ENCODE assay signal across 10 cellular contexts in genomic region chr2:119106301-119106897, GRCh38. TPM values are rescaled to one million over a fixed set of nuclear protein-coding genes. Genes with fewer than 3 reads are reported as not detected.
DNase-seq lines count a peak whose midpoint lies in the region; ATAC-seq and TF ChIP-seq lines count a peak whose summit lies in the region.
"Had no signal": no experiment of that assay in that cellular context is flagged by ENCODE, and none has a peak within 500 bp of the region (broad histone marks: within the 10 kb centered on the region; RNA-seq: fewer than 3 reads in every experiment).

No MANE protein-coding gene starts in this region.

- H3K4me3 ChIP-seq in left ventricle myocardium inferior (no peak overlapping the region), vagina (no peak overlapping the region)

- peaks cover 31% of the 10 kb centered on the region for H3K27me3 ChIP-seq in left ventricle myocardium inferior (ENCODE audit: low read depth)
- no peaks in the 10 kb centered on the region for H3K27me3 ChIP-seq in vagina

- H3K4me1 ChIP-seq in left ventricle myocardium inferior (no peaks in the 10 kb centered on the region), vagina (no peaks in the 10 kb centered on the region)

- no peak overlapping the region for H3K27ac Mint-ChIP-seq in activated CD4-positive, alpha-beta memory T cell treated with anti-CD3 and anti-CD28 coated beads, Interleukin-2, amount 10 ng/mL, durations not matched to agents 7 days and 5 days
- no peak overlapping the region for H3K27ac Mint-ChIP-seq in immature natural killer cell
- H3K27ac Mint-ChIP-seq: activated naive CD8-positive, alpha-beta T cell; nephron had no signal

- H3K27me3 Mint-ChIP-seq in activated CD4-positive, alpha-beta memory T cell treated with anti-CD3 and anti-CD28 coated beads, Interleukin-2, amount 10 ng/mL, durations not matched to agents 7 days and 5 days: no peaks in the 10 kb centered on the region
- peaks cover 2 to 8% (median 3%) of the 10 kb centered on the region in 3 donors for H3K27me3 Mint-ChIP-seq in immature natural killer cell (ENCODE audit: low read depth in 3 of 3)

- H3K27ac ChIP-seq in left ventricle myocardium inferior (replicated peaks): no peak overlapping the region
- no peak overlapping the region for H3K27ac ChIP-seq in vagina

- no peak for TF ChIP-seq POLR2A in vagina (IDR thresholded peaks at IDR 0.05)

- intact Hi-C loops in left cardiac atrium (cut with DNase I): no loop called here
- intact Hi-C loops in left ventricle myocardium inferior (cut with micrococcal nuclease): no loop called here
- intact Hi-C loops in vagina (cut with DNase I): no loop called here

- CTCF ChIA-PET in activated CD4-positive, alpha-beta memory T cell treated with anti-CD3 and anti-CD28 coated beads, Interleukin-2, amount 10 ng/mL, durations not matched to agents 7 days and 5 days (lab: Charles Lee): no interaction called here

- TF ChIP-seq CTCF in left ventricle myocardium inferior (IDR thresholded peaks at IDR 0.05; ENCODE audit: borderline replicate concordance) (no peak), vagina (IDR thresholded peaks at IDR 0.05) (no peak)

- peaks cover 9% of the 10 kb centered on the region for H3K9me3 Mint-ChIP-seq in activated CD4-positive, alpha-beta memory T cell treated with anti-CD3 and anti-CD28 coated beads, Interleukin-2, amount 10 ng/mL, durations not matched to agents 7 days and 5 days
- H3K9me3 Mint-ChIP-seq in immature natural killer cell: peaks cover 0 to 6% (median 0%) of the 10 kb centered on the region in 6 donors

- POLR2A ChIA-PET in activated CD4-positive, alpha-beta memory T cell treated with anti-CD3 and anti-CD28 coated beads, Interleukin-2, amount 10 ng/mL, durations not matched to agents 7 days and 5 days (lab: Charles Lee): no interaction called here

- H3K4me1 Mint-ChIP-seq in activated CD4-positive, alpha-beta memory T cell treated with anti-CD3 and anti-CD28 coated beads, Interleukin-2, amount 10 ng/mL, durations not matched to agents 7 days and 5 days: no peaks in the 10 kb centered on the region
- H3K4me1 Mint-ChIP-seq in immature natural killer cell: no peaks in the 10 kb centered on the region
- H3K4me1 Mint-ChIP-seq: nephron had no signal

- ATAC-seq in left cardiac atrium: no peak
- no peak for ATAC-seq in HG02678 (IDR thresholded peaks at IDR 0.05; ENCODE audit: unreplicated experiment)

- no peaks in the 10 kb centered on the region for H3K36me3 Mint-ChIP-seq in activated CD4-positive, alpha-beta memory T cell treated with anti-CD3 and anti-CD28 coated beads, Interleukin-2, amount 10 ng/mL, durations not matched to agents 7 days and 5 days (ENCODE audit: low read depth)
- H3K36me3 Mint-ChIP-seq in immature natural killer cell: no peaks in the 10 kb centered on the region
- H3K36me3 Mint-ChIP-seq: activated naive CD8-positive, alpha-beta T cell had no signal

- peaks cover 43% of the 10 kb centered on the region for H3K9me3 ChIP-seq in left ventricle myocardium inferior (replicated peaks)
- H3K9me3 ChIP-seq in vagina: no peaks in the 10 kb centered on the region

- DNase-seq in left cardiac atrium: peak; percentile 43
- DNase-seq in left ventricle myocardium inferior: no peak
- peak; percentile 42 for DNase-seq in activated CD4-positive, alpha-beta memory T cell treated with anti-CD3 and anti-CD28 coated beads, Interleukin-2, amount 10 ng/mL, durations not matched to agents 7 days and 5 days
- peak in 2 of 3 donors; percentile 5 for DNase-seq in immature natural killer cell
- peak; percentile 10 to 37 for DNase-seq in vagina (ENCODE audit: extremely low spot score in 2 of 2)
- no peak for DNase-seq in NK-92 treated with Interleukin-12 subunit alpha and Interleukin-12 subunit beta, amount 100 ng/mL, for 24 hours (lab: John Stamatoyannopoulos, UW)
- no peak for DNase-seq in SHP77 (lab: John Stamatoyannopoulos, UW)

- H3K36me3 ChIP-seq in left ventricle myocardium inferior (no peaks in the 10 kb centered on the region), vagina (no peaks in the 10 kb centered on the region)

- H3K4me3 Mint-ChIP-seq in activated CD4-positive, alpha-beta memory T cell treated with anti-CD3 and anti-CD28 coated beads, Interleukin-2, amount 10 ng/mL, durations not matched to agents 7 days and 5 days: no peak overlapping the region
- no peak overlapping the region for H3K4me3 Mint-ChIP-seq in immature natural killer cell
- H3K4me3 Mint-ChIP-seq: activated naive CD8-positive, alpha-beta T cell; nephron had no signal

RNA-seq across cellular contexts. Expression of gene C1QL2, which starts 52.2 kb away (rescaled TPM):
- total RNA-seq in left cardiac atrium: not detected
- not detected for total RNA-seq in left ventricle myocardium inferior
- total RNA-seq in activated CD4-positive, alpha-beta memory T cell treated with anti-CD3 and anti-CD28 coated beads, Interleukin-2, amount 10 ng/mL, durations not matched to agents 7 days and 5 days: not detected
- polyA plus RNA-seq in immature natural killer cell: not detected
- total RNA-seq in vagina: not detected

Comparison
In these comparisons a context has a peak if more than half of its experiments do, and no peak if none do; other contexts are left out.
1. DNase-seq: peak in left cardiac atrium (single experiment), activated CD4-positive, alpha-beta memory T cell treated with anti-CD3 and anti-CD28 coated beads, Interleukin-2, amount 10 ng/mL, durations not matched to agents 7 days and 5 days (single experiment), immature natural killer cell (2 of 3) and vagina (2 of 2); none in left ventricle myocardium inferior (single experiment), NK-92 treated with Interleukin-12 subunit alpha and Interleukin-12 subunit beta, amount 100 ng/mL, for 24 hours (single experiment) and SHP77 (0 of 2).